2 cellular contexts compared by ENCODE assay signal in the genomic region with DNA sequence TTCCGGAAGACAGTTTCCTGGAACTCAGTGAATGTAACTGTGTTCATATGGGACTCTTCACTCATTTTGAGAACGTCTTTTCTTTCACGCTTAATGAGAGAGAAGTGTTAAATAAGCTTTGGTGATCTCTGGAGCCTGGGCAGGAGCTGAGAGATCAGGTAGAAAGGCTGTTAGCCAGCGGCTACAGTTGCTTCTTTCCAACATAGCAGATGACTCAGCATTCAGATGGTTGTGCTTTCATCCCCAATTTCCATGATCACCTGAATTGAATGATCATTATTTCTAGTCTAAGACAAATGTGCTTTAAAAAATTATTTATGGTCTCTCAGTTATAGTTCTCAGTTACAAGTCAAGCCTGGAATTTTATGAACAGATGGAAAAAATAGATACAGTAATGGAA.
A peak's percentile ranks its signal among the peaks of the same experiment; 100 is the strongest.
TF ChIP-seq lines count a peak whose summit lies in the region.

No MANE protein-coding gene starts in this region.

TF ChIP-seq in GM23338, 12 proteins besides CTCF, POLR2A, EP300 and RAD21:
- TF ChIP-seq EZH2 (IDR thresholded peaks at IDR 0.05; ENCODE audit: low read depth, unreplicated experiment) (no peak), ZNF114 (CRISPR knock-in tag; IDR thresholded peaks at IDR 0.05) (no peak), JUNB (IDR thresholded peaks at IDR 0.05; ENCODE audit: unreplicated experiment) (no peak), EZH2phosphoT487 (IDR thresholded peaks at IDR 0.05; ENCODE audit: unreplicated experiment) (no peak), NANOG (IDR thresholded peaks at IDR 0.05; ENCODE audit: borderline replicate concordance) (no peak), POLR2AphosphoS5 (IDR thresholded peaks at IDR 0.05; ENCODE audit: low read depth) (no peak), CREB1 (CRISPR knock-in tag; IDR thresholded peaks at IDR 0.05; ENCODE audit: low read depth) (no peak)
- TF ChIP-seq, protein P1, sequence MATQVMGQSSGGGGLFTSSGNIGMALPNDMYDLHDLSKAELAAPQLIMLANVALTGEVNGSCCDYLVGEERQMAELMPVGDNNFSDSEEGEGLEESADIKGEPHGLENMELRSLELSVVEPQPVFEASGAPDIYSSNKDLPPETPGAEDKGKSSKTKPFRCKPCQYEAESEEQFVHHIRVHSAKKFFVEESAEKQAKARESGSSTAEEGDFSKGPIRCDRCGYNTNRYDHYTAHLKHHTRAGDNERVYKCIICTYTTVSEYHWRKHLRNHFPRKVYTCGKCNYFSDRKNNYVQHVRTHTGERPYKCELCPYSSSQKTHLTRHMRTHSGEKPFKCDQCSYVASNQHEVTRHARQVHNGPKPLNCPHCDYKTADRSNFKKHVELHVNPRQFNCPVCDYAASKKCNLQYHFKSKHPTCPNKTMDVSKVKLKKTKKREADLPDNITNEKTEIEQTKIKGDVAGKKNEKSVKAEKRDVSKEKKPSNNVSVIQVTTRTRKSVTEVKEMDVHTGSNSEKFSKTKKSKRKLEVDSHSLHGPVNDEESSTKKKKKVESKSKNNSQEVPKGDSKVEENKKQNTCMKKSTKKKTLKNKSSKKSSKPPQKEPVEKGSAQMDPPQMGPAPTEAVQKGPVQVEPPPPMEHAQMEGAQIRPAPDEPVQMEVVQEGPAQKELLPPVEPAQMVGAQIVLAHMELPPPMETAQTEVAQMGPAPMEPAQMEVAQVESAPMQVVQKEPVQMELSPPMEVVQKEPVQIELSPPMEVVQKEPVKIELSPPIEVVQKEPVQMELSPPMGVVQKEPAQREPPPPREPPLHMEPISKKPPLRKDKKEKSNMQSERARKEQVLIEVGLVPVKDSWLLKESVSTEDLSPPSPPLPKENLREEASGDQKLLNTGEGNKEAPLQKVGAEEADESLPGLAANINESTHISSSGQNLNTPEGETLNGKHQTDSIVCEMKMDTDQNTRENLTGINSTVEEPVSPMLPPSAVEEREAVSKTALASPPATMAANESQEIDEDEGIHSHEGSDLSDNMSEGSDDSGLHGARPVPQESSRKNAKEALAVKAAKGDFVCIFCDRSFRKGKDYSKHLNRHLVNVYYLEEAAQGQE (IDR thresholded peaks at IDR 0.05; ENCODE audit: unreplicated experiment), result no peak
- TF ChIP-seq, protein P2, sequence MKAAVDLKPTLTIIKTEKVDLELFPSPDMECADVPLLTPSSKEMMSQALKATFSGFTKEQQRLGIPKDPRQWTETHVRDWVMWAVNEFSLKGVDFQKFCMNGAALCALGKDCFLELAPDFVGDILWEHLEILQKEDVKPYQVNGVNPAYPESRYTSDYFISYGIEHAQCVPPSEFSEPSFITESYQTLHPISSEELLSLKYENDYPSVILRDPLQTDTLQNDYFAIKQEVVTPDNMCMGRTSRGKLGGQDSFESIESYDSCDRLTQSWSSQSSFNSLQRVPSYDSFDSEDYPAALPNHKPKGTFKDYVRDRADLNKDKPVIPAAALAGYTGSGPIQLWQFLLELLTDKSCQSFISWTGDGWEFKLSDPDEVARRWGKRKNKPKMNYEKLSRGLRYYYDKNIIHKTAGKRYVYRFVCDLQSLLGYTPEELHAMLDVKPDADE (IDR thresholded peaks at IDR 0.05), result no peak
- TF ChIP-seq, protein P3, sequence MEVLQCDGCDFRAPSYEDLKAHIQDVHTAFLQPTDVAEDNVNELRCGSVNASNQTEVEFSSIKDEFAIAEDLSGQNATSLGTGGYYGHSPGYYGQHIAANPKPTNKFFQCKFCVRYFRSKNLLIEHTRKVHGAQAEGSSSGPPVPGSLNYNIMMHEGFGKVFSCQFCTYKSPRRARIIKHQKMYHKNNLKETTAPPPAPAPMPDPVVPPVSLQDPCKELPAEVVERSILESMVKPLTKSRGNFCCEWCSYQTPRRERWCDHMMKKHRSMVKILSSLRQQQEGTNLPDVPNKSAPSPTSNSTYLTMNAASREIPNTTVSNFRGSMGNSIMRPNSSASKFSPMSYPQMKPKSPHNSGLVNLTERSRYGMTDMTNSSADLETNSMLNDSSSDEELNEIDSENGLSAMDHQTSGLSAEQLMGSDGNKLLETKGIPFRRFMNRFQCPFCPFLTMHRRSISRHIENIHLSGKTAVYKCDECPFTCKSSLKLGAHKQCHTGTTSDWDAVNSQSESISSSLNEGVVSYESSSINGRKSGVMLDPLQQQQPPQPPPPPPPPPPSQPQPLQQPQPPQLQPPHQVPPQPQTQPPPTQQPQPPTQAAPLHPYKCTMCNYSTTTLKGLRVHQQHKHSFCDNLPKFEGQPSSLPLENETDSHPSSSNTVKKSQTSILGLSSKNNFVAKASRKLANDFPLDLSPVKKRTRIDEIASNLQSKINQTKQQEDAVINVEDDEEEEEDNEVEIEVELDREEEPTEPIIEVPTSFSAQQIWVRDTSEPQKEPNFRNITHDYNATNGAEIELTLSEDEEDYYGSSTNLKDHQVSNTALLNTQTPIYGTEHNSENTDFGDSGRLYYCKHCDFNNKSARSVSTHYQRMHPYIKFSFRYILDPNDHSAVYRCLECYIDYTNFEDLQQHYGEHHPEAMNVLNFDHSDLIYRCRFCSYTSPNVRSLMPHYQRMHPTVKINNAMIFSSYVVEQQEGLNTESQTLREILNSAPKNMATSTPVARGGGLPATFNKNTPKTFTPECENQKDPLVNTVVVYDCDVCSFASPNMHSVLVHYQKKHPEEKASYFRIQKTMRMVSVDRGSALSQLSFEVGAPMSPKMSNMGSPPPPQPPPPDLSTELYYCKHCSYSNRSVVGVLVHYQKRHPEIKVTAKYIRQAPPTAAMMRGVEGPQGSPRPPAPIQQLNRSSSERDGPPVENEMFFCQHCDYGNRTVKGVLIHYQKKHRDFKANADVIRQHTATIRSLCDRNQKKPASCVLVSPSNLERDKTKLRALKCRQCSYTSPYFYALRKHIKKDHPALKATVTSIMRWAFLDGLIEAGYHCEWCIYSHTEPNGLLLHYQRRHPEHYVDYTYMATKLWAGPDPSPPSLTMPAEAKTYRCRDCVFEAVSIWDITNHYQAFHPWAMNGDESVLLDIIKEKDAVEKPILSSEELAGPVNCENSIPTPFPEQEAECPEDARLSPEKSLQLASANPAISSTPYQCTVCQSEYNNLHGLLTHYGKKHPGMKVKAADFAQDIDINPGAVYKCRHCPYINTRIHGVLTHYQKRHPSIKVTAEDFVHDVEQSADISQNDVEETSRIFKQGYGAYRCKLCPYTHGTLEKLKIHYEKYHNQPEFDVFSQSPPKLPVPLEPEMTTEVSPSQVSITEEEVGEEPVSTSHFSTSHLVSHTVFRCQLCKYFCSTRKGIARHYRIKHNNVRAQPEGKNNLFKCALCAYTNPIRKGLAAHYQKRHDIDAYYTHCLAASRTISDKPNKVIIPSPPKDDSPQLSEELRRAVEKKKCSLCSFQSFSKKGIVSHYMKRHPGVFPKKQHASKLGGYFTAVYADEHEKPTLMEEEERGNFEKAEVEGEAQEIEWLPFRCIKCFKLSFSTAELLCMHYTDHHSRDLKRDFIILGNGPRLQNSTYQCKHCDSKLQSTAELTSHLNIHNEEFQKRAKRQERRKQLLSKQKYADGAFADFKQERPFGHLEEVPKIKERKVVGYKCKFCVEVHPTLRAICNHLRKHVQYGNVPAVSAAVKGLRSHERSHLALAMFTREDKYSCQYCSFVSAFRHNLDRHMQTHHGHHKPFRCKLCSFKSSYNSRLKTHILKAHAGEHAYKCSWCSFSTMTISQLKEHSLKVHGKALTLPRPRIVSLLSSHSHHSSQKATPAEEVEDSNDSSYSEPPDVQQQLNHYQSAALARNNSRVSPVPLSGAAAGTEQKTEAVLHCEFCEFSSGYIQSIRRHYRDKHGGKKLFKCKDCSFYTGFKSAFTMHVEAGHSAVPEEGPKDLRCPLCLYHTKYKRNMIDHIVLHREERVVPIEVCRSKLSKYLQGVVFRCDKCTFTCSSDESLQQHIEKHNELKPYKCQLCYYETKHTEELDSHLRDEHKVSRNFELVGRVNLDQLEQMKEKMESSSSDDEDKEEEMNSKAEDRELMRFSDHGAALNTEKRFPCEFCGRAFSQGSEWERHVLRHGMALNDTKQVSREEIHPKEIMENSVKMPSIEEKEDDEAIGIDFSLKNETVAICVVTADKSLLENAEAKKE (CRISPR knock-in tag; IDR thresholded peaks at IDR 0.05), result no peak

TF ChIP-seq in K562, 482 proteins besides CTCF, POLR2A, EP300 and RAD21:
- TF ChIP-seq RCOR1 (IDR thresholded peaks at IDR 0.05; ENCODE audit: borderline replicate concordance in 1 of 2, low read depth in 2 of 2, low read length in 2 of 2) (no peak), NFE2 (IDR thresholded peaks at IDR 0.05; ENCODE audit: low read depth) (0 out of 2 replicates have a peak, but pooled peaks have one; percentile 10), ZC3H4 (CRISPR knock-in tag; IDR thresholded peaks at IDR 0.05; ENCODE audit: borderline replicate concordance) (no peak)
- TF ChIP-seq, protein P4, sequence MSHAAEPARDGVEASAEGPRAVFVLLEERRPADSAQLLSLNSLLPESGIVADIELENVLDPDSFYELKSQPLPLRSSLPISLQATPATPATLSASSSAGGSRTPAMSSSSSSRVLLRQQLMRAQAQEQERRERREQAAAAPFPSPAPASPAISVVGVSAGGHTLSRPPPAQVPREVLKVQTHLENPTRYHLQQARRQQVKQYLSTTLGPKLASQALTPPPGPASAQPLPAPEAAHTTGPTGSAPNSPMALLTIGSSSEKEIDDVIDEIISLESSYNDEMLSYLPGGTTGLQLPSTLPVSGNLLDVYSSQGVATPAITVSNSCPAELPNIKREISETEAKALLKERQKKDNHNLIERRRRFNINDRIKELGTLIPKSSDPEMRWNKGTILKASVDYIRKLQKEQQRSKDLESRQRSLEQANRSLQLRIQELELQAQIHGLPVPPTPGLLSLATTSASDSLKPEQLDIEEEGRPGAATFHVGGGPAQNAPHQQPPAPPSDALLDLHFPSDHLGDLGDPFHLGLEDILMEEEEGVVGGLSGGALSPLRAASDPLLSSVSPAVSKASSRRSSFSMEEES (CRISPR knock-in tag; IDR thresholded peaks at IDR 0.05), result no peak
